Comparison of ENCODE assay signal across 17 cellular contexts in the genomic region with DNA sequence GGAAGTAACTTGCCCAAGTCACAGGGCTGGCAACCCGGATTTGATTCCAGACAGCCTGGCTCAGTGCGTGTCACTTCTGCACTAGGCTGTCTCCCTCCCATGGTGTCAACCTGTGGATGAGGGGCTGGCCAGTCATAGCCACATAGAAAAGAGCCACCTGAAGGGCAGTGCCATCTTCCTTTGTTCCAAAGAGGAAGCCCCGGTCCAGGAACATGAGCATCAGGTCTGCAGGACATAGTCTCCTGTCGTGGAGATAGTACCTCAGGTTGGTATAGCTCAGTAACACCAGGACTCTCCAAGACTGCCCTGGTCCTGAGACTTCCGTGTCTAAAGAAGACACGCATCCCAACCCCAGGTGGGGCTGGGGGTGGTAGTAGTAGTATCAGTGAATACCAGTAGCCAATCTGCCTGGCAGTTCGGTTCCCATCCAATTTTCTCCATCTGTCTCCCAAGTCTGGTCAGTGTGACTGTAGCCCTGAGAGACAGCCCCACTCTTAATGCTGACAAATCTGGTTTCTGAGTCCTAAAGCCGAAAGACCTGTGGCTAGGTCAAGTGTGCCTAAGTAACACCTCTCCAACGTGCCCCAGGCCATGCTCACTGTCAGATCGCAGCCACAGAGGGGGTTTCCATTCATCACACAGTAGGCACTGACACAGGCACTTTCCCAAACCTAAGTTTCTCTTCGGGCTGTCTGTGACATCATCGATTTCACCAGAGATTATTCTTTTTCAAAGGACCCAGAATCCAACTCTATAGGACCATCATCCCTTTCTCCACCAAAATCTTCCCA.
"Had no signal": no experiment of that assay in that cellular context is flagged by ENCODE, and none has a peak within 500 bp of the region (broad histone marks: within the 10 kb centered on the region; RNA-seq: fewer than 3 reads in every experiment).

No MANE protein-coding gene starts in this region.

- H3K4me1 Mint-ChIP-seq: activated CD4-positive, alpha-beta memory T cell treated with anti-CD3 and anti-CD28 coated beads, Interleukin-2, amount 10 ng/mL, durations not matched to agents 7 days and 5 days; central memory CD8-positive, alpha-beta T cell; memory B cell had no signal

- H3K4me3 Mint-ChIP-seq: activated CD4-positive, alpha-beta memory T cell treated with anti-CD3 and anti-CD28 coated beads, Interleukin-2, amount 10 ng/mL, durations not matched to agents 7 days and 5 days; activated naive CD8-positive, alpha-beta T cell; brain; central memory CD8-positive, alpha-beta T cell; memory B cell; nephron had no signal

- H3K27ac ChIP-seq: heart left ventricle, vagina had no signal

- H3K27me3 Mint-ChIP-seq: activated naive CD8-positive, alpha-beta T cell; brain; memory B cell had no signal

- ATAC-seq: heart left ventricle, left lobe of liver had no signal

- DNase-seq: activated CD4-positive, alpha-beta memory T cell treated with anti-CD3 and anti-CD28 coated beads, Interleukin-2, amount 10 ng/mL, durations not matched to agents 7 days and 5 days; activated CD4-positive, alpha-beta T cell treated with anti-CD3 and anti-CD28 coated beads for 1 hour; amygdala; cortex of kidney; effector CD8-positive, alpha-beta T cell; heart left ventricle; islet precursor cell; stimulated activated CD4-positive, alpha-beta T cell treated with anti-CD3 and anti-CD28 coated beads, Interleukin-15, amount 100 ng/mL, for 24 hours; stimulated activated CD4-positive, alpha-beta T cell treated with anti-CD3 and anti-CD28 coated beads, Interleukin-4, amount 100 ng/mL, for 24 hours; T1000 had no signal

- H3K9me3 ChIP-seq: heart left ventricle, vagina had no signal

- H3K36me3 Mint-ChIP-seq: activated naive CD8-positive, alpha-beta T cell; brain; memory B cell had no signal

- H3K36me3 ChIP-seq: heart left ventricle, vagina had no signal

- H3K4me3 ChIP-seq: heart left ventricle, vagina had no signal

- H3K9me3 Mint-ChIP-seq: activated CD4-positive, alpha-beta memory T cell treated with anti-CD3 and anti-CD28 coated beads, Interleukin-2, amount 10 ng/mL, durations not matched to agents 7 days and 5 days; brain; central memory CD8-positive, alpha-beta T cell; memory B cell; nephron had no signal

- H3K27ac Mint-ChIP-seq: activated CD4-positive, alpha-beta memory T cell treated with anti-CD3 and anti-CD28 coated beads, Interleukin-2, amount 10 ng/mL, durations not matched to agents 7 days and 5 days; activated naive CD8-positive, alpha-beta T cell; brain; memory B cell; nephron had no signal

- H3K27me3 ChIP-seq: heart left ventricle, vagina had no signal
